ENCODE assay signal across 8 cellular contexts in genomic region chr2:24304098-24304497, GRCh38. TPM values are rescaled to one million over a fixed set of nuclear protein-coding genes. Genes with fewer than 3 reads are reported as not detected.
DNase-seq lines count a peak whose midpoint lies in the region; ATAC-seq and TF ChIP-seq lines count a peak whose summit lies in the region.

No MANE protein-coding gene starts in this region.

- H3K27ac ChIP-seq in right lobe of liver = peak overlapping the region in 2 of 3 donors; percentile 17 to 62
- H3K27ac ChIP-seq in transverse colon = peak overlapping the region; percentile 50 to 78 (median 70)

- no peak for TF ChIP-seq CTCF in choroid plexus epithelial cell (conservative IDR thresholded peaks at IDR 0.05; ENCODE audit: low read depth, low read length)
- no peak for TF ChIP-seq CTCF in right lobe of liver (IDR thresholded peaks at IDR 0.05)
- no peak for TF ChIP-seq CTCF in transverse colon (IDR thresholded peaks at IDR 0.05)
- TF ChIP-seq CTCF in activated CD8-positive, alpha-beta T cell treated with anti-CD3 and anti-CD28 coated beads for 36 hours (IDR thresholded peaks at IDR 0.05) = no peak

- CTCF ChIA-PET in activated CD8-positive, alpha-beta T cell treated with anti-CD3 and anti-CD28 coated beads for 36 hours (lab: Charles Lee) = no interaction called here

- H3K36me3 ChIP-seq in right lobe of liver (peaks cover 3 to 64% (median 10%) of the 10 kb centered on the region in 4 donors), transverse colon (peaks cover 0 to 47% (median 21%) of the 10 kb centered on the region in 4 donors)

- H3K27ac Mint-ChIP-seq in activated CD8-positive, alpha-beta T cell treated with anti-CD3 and anti-CD28 coated beads for 36 hours = no peak overlapping the region

- intact Hi-C loops in right lobe of liver (cut with DNase I) (no loop called here), transverse colon (cut with DNase I; ENCODE audit: low total_unique reads) (no loop called here)
- intact Hi-C loops in activated CD8-positive, alpha-beta T cell treated with anti-CD3 and anti-CD28 coated beads for 36 hours (cut with micrococcal nuclease) = no loop called here

- H3K27me3 Mint-ChIP-seq in activated CD8-positive, alpha-beta T cell treated with anti-CD3 and anti-CD28 coated beads for 36 hours = no peaks in the 10 kb centered on the region

- peak; percentile 99 to 100 (median 99) for ATAC-seq in right lobe of liver
- ATAC-seq in activated CD8-positive, alpha-beta T cell treated with anti-CD3 and anti-CD28 coated beads for 36 hours = no peak
- no peak for ATAC-seq in HG02610 (IDR thresholded peaks at IDR 0.05; ENCODE audit: unreplicated experiment)
- ATAC-seq in GM19328 (IDR thresholded peaks at IDR 0.05; ENCODE audit: unreplicated experiment) = no peak

- H3K36me3 Mint-ChIP-seq in activated CD8-positive, alpha-beta T cell treated with anti-CD3 and anti-CD28 coated beads for 36 hours (ENCODE audit: low read depth) = peaks cover 35% of the 10 kb centered on the region

- no peak overlapping the region for H3K4me3 ChIP-seq in choroid plexus epithelial cell (ENCODE audit: low read depth, low read length)
- H3K4me3 ChIP-seq in right lobe of liver = no peak overlapping the region
- no peak overlapping the region for H3K4me3 ChIP-seq in transverse colon

- no peak overlapping the region for H3K4me3 Mint-ChIP-seq in activated CD8-positive, alpha-beta T cell treated with anti-CD3 and anti-CD28 coated beads for 36 hours

- TF ChIP-seq EP300 in transverse colon (IDR thresholded peaks at IDR 0.05; ENCODE audit: low read depth) = no peak

- no peaks in the 10 kb centered on the region for H3K4me1 Mint-ChIP-seq in activated CD8-positive, alpha-beta T cell treated with anti-CD3 and anti-CD28 coated beads for 36 hours (ENCODE audit: low read depth)

- H3K9me3 Mint-ChIP-seq in activated CD8-positive, alpha-beta T cell treated with anti-CD3 and anti-CD28 coated beads for 36 hours = no peaks in the 10 kb centered on the region

- H3K27me3 ChIP-seq in right lobe of liver (no peaks in the 10 kb centered on the region), transverse colon (no peaks in the 10 kb centered on the region)

- peak; percentile 39 for DNase-seq in NCI-H2171 treated with DMSO at 0.1 percent for 48 hours (lab: John Stamatoyannopoulos, UW)
- no peak for DNase-seq in NCI-H2171 (lab: John Stamatoyannopoulos, UW)
- DNase-seq in choroid plexus epithelial cell (ENCODE audit: low read depth) = peak; percentile 96
- peak; percentile 67 to 86 (median 82) for DNase-seq in right lobe of liver
- peak; percentile 30 for DNase-seq in transverse colon
- DNase-seq in activated CD8-positive, alpha-beta T cell treated with anti-CD3 and anti-CD28 coated beads for 36 hours = no peak

- H3K4me1 ChIP-seq in right lobe of liver (peaks cover 0 to 12% (median 5%) of the 10 kb centered on the region in 4 donors), transverse colon (peaks cover 0 to 14% (median 0%) of the 10 kb centered on the region in 4 donors)

- POLR2A ChIA-PET in activated CD8-positive, alpha-beta T cell treated with anti-CD3 and anti-CD28 coated beads for 36 hours (lab: Charles Lee) = no interaction called here

- in situ Hi-C loops in transverse colon (cut with MboI; ENCODE audit: low pct_ligation_motif_present in 1 of 4, low pct_unique_long_range_greater_than_20kb in 1 of 4, low sequenced_read_pairs in 3 of 4) = no loop called here

- no peaks in the 10 kb centered on the region for H3K9me3 ChIP-seq in right lobe of liver
- H3K9me3 ChIP-seq in transverse colon = no peaks in the 10 kb centered on the region

- TF ChIP-seq POLR2A in right lobe of liver (IDR thresholded peaks at IDR 0.05) (no peak), transverse colon (IDR thresholded peaks at IDR 0.05) (no peak)

- 33% methylated on average over 4 of the region's 4 CpGs for WGBS in right lobe of liver (ENCODE audit: insufficient coverage, low coverage, low lambda C conversion rate, missing lambda C conversion rate)
- 74 to 80% methylated on average over 1 to 4 of the region's 4 CpGs for WGBS in transverse colon (ENCODE audit: low coverage in 1 of 2), 2 donors

RNA-seq across cellular contexts. Expression of gene ITSN2, which starts 56.2 kb away (rescaled TPM):
- 10 to 100 TPM; 22.6 to 34.1 (median 28.9) TPM for total RNA-seq in right lobe of liver
- total RNA-seq in transverse colon = 10 to 100 TPM; 32.8 to 58.0 (median 41.4) TPM
- total RNA-seq in activated CD8-positive, alpha-beta T cell treated with anti-CD3 and anti-CD28 coated beads for 36 hours = 10 to 100 TPM; 44.0 to 48.6 TPM

Comparison
In these comparisons a context has a peak if more than half of its experiments do, and no peak if none do; other contexts are left out.
1. DNase-seq: peak in NCI-H2171 treated with DMSO at 0.1 percent for 48 hours (single experiment), choroid plexus epithelial cell (single experiment), right lobe of liver (3 of 3) and transverse colon (single experiment); none in NCI-H2171 (single experiment) and activated CD8-positive, alpha-beta T cell treated with anti-CD3 and anti-CD28 coated beads for 36 hours (single experiment).
2. ATAC-seq: peak in right lobe of liver (4 of 4); none in activated CD8-positive, alpha-beta T cell treated with anti-CD3 and anti-CD28 coated beads for 36 hours (single experiment), HG02610 (single experiment) and GM19328 (single experiment).